Comparison of ENCODE assay signal across 23 cellular contexts in the genomic region with DNA sequence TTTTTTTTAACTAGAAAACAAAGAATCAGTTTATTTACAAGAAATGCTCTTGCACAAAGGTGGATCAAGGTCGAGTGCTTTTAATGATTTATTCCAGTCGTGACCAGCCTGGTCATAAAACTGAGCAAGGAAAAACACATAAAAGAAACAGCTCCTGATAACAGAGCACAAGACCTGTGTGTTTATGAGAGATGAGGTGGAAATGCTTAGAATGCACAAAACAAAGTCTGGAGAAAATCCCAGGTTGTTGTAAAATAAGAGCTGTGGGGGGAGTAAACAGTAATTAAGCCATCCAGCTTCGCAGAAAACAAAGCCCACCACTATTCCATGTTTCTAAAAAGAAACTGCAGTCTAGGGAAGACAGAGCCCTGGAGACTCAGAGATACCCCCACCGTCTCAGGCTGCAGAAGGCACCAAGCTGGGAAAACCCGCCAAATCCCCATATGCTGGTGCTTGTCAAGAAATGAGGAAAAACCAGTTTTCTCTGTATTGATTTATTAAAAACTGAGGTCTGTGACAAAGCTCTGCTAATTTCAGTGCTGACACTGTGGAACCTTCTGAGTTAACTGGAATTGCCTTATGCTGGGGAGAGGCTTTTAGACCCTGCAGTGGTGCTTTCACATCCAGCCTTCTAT.
DNase-seq lines count a peak whose midpoint lies in the region; ATAC-seq and TF ChIP-seq lines count a peak whose summit lies in the region.
"Had no signal": no experiment of that assay in that cellular context is flagged by ENCODE, and none has a peak within 500 bp of the region (broad histone marks: within the 10 kb centered on the region; RNA-seq: fewer than 3 reads in every experiment).

No MANE protein-coding gene starts in this region.

- no peak overlapping the region for H3K9ac ChIP-seq in BLaER1
- H3K9ac ChIP-seq in colonic mucosa (ENCODE audit: low read depth in 2 of 2, low read length in 2 of 2), result no peak overlapping the region
- H3K9ac ChIP-seq: neural progenitor cell had no signal

- peaks cover 0 to 14% (median 12%) of the 10 kb centered on the region in 3 donors for H3K36me3 Mint-ChIP-seq in naive thymus-derived CD8-positive, alpha-beta T cell
- H3K36me3 Mint-ChIP-seq: neural progenitor cell; stimulated activated naive B cell treated with anti-CD40 and anti-IgM and Interleukin-4, amounts not matched to agents 10 μg/mL and 1 μg/mL and 100 μg/mL, for 72 hours had no signal

- POLR2A ChIA-PET in HEK293T (lab: Yijun Ruan, JAX), result no interaction called here
- POLR2A ChIA-PET in naive thymus-derived CD8-positive, alpha-beta T cell (lab: Charles Lee), result no interaction called here

- no peak for TF ChIP-seq CTCF in colonic mucosa (IDR thresholded peaks at IDR 0.05)

- ATAC-seq in naive thymus-derived CD8-positive, alpha-beta T cell, result no peak
- ATAC-seq in HG02970 (IDR thresholded peaks at IDR 0.05; ENCODE audit: low FRiP score, unreplicated experiment) (no peak), GM19455 (IDR thresholded peaks at IDR 0.05; ENCODE audit: unreplicated experiment) (no peak)

- H3K4me3 ChIP-seq in BLaER1 (no peak overlapping the region), colonic mucosa (no peak overlapping the region)
- H3K4me3 ChIP-seq: neural progenitor cell, tibial nerve had no signal

- intact Hi-C loops in colonic mucosa (cut with DNase I), result no loop called here

- H3K27me3 Mint-ChIP-seq in naive thymus-derived CD8-positive, alpha-beta T cell, result peaks cover 0 to 2% (median 0%) of the 10 kb centered on the region in 5 donors
- H3K27me3 Mint-ChIP-seq: CD4-positive, alpha-beta T cell had no signal

- H3K9me3 ChIP-seq in BLaER1 (peaks cover 12% of the 10 kb centered on the region), colonic mucosa (no peaks in the 10 kb centered on the region)

- H3K36me3 ChIP-seq in BLaER1, result no peaks in the 10 kb centered on the region
- no peaks in the 10 kb centered on the region for H3K36me3 ChIP-seq in colonic mucosa
- H3K36me3 ChIP-seq: neural progenitor cell, tibial nerve had no signal

- DNase-seq in HEK293T (ENCODE audit: extremely low spot score) (peak; percentile 42), colonic mucosa (peak; percentile 43), NCI-H2081 treated with DMSO at 0.1 percent for 48 hours (lab: John Stamatoyannopoulos, UW) (no peak), dermis blood vessel endothelial cell (no peak)
- no peak for DNase-seq in naive thymus-derived CD8-positive, alpha-beta T cell
- DNase-seq: activated CD4-positive, CD25-positive, alpha-beta regulatory T cell; activated effector memory CD4-positive, alpha-beta T cell treated with Interleukin-2 at 50 U/mL for 16 hours; amygdala; CD4-positive, alpha-beta T cell; cerebellar nuclear complex; H9; hippocampal formation; KG1; NCI-H1105; NCI-H69; OCI-M1; stimulated activated CD4-positive, alpha-beta T cell treated with anti-CD3 and anti-CD28 coated beads, Interleukin-12 subunit alpha, Interleukin-12 subunit beta, amount 100 ng/mL, for 4 hours; stimulated activated naive B cell treated with anti-CD40 and anti-IgM and Interleukin-4, amounts not matched to agents 10 μg/mL and 1 μg/mL and 100 μg/mL, for 72 hours had no signal

- peak overlapping the region in 6 of 10 donors; percentile 69 to 86 (median 78) for H3K4me3 Mint-ChIP-seq in naive thymus-derived CD8-positive, alpha-beta T cell
- H3K4me3 Mint-ChIP-seq: CD4-positive, alpha-beta T cell; H9; neural progenitor cell had no signal

- no peak overlapping the region for H3K27ac ChIP-seq in BLaER1
- H3K27ac ChIP-seq in colonic mucosa, result no peak overlapping the region
- H3K27ac ChIP-seq: neural progenitor cell, tibial nerve had no signal

- H3K4me2 ChIP-seq in BLaER1, result peak overlapping the region; percentile 85
- H3K4me2 ChIP-seq: neural progenitor cell had no signal

- H3K4me1 Mint-ChIP-seq in naive thymus-derived CD8-positive, alpha-beta T cell, result peaks cover 15 to 24% (median 23%) of the 10 kb centered on the region in 4 donors

- no peaks in the 10 kb centered on the region for H3K9me3 Mint-ChIP-seq in naive thymus-derived CD8-positive, alpha-beta T cell
- H3K9me3 Mint-ChIP-seq: CD4-positive, alpha-beta T cell; H9 had no signal

- H3K4me1 ChIP-seq in BLaER1 (peaks cover 76% of the 10 kb centered on the region), colonic mucosa (peaks cover 4% of the 10 kb centered on the region)
- H3K4me1 ChIP-seq: neural progenitor cell, tibial nerve had no signal

- no peaks in the 10 kb centered on the region for H4K20me1 ChIP-seq in BLaER1

- peak overlapping the region in 2 of 10 donors; percentile 72 to 73 for H3K27ac Mint-ChIP-seq in naive thymus-derived CD8-positive, alpha-beta T cell
- H3K27ac Mint-ChIP-seq: CD4-positive, alpha-beta T cell; neural progenitor cell; stimulated activated naive B cell treated with anti-CD40 and anti-IgM and Interleukin-4, amounts not matched to agents 10 μg/mL and 1 μg/mL and 100 μg/mL, for 72 hours had no signal

- CTCF ChIA-PET in HEK293T (lab: Yijun Ruan, JAX), result no interaction called here

- H3K27me3 ChIP-seq in BLaER1 (no peaks in the 10 kb centered on the region), colonic mucosa (no peaks in the 10 kb centered on the region)
- H3K27me3 ChIP-seq: neural progenitor cell, tibial nerve had no signal

TF ChIP-seq in HEK293T, 16 proteins besides CTCF, POLR2A, EP300 and RAD21:
- TF ChIP-seq, protein P1, sequence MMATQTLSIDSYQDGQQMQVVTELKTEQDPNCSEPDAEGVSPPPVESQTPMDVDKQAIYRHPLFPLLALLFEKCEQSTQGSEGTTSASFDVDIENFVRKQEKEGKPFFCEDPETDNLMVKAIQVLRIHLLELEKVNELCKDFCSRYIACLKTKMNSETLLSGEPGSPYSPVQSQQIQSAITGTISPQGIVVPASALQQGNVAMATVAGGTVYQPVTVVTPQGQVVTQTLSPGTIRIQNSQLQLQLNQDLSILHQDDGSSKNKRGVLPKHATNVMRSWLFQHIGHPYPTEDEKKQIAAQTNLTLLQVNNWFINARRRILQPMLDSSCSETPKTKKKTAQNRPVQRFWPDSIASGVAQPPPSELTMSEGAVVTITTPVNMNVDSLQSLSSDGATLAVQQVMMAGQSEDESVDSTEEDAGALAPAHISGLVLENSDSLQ (IDR thresholded peaks at IDR 0.05), result peak; percentile 65
- TF ChIP-seq ZNF384 (IDR thresholded peaks at IDR 0.05), result no peak
- no peak for TF ChIP-seq BHLHE40 (IDR thresholded peaks at IDR 0.05; ENCODE audit: borderline replicate concordance)
- peak; percentile 35; the same call in 1 of the 2 replicates for TF ChIP-seq CTBP1 (IDR thresholded peaks at IDR 0.05; ENCODE audit: borderline replicate concordance)
- no peak for TF ChIP-seq ELF4 (IDR thresholded peaks at IDR 0.05)
- no peak for TF ChIP-seq ARNT (IDR thresholded peaks at IDR 0.05)

Comparison
In these comparisons a context has a peak if more than half of its experiments do, and no peak if none do; other contexts are left out.
1. DNase-seq: peak in HEK293T (single experiment) and colonic mucosa (single experiment); none in naive thymus-derived CD8-positive, alpha-beta T cell (0 of 10), NCI-H2081 treated with DMSO at 0.1 percent for 48 hours (single experiment) and dermis blood vessel endothelial cell (single experiment).